ENCODE assay signal across 8 cellular contexts in the genomic region with DNA sequence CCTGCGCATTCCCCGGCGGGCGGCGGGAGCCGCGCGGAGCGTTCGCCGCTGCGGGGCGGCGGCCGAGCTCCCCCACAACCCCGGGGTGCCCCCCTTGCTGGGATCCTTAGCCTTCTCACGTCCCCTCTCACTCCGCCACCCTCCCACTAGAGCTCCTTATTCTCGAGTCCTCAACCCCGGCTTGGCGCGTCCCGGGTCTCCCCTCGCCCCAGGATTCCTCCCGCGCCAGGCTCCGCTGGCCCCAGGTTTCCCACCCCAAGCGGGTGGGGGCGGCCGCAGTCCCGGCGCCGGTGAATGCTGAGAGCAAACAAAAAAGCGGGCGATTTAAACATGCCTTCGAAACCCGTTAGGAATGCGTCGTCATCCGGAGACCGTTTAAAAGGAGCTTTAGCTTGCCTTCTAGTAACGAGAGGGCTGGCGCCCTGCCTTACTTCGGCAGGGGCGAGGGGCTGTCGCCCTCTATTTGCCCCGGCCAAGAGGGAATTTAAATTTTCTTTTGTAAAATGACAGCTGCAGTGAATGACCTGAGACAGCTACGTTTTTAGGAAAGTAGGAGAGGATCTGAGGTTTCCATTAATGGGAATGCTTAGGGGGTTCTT. TPM values are rescaled to one million over a fixed set of nuclear protein-coding genes. Genes with fewer than 3 reads are reported as not detected.
A peak's percentile ranks its signal among the peaks of the same experiment; 100 is the strongest.
DNase-seq lines count a peak whose midpoint lies in the region; ATAC-seq, FAIRE-seq and TF ChIP-seq lines count a peak whose summit lies in the region.

No MANE protein-coding gene starts in this region.

- no peak for TF ChIP-seq CTCF in DND-41 (IDR thresholded peaks at IDR 0.05; ENCODE audit: borderline replicate concordance, extremely low read depth, low read length, poor library complexity, severe bottlenecking)
- TF ChIP-seq CTCF in breast epithelium (IDR thresholded peaks at IDR 0.05) = no peak
- no peak for TF ChIP-seq CTCF in keratinocyte (optimal IDR thresholded peaks at IDR 0.05 in 1 of 3, IDR thresholded peaks at IDR 0.05 in 1 of 3, conservative IDR thresholded peaks at IDR 0.05 in 1 of 3; ENCODE audit: extremely low read depth in 1 of 3, insufficient read depth in 2 of 3, low read length in 3 of 3)

- H3K36me3 ChIP-seq in DND-41 (ENCODE audit: insufficient read depth, low read length) (peaks cover 8% of the 10 kb centered on the region; the same call in 1 of the 2 replicates), breast epithelium (no peaks in the 10 kb centered on the region), keratinocyte (ENCODE audit: control insufficient read depth in 2 of 2, extremely low read depth in 1 of 2, insufficient read depth in 2 of 2, low read length in 2 of 2) (no peaks in the 10 kb centered on the region)

- peak overlapping the region; percentile 51 to 73 for H3K4me3 ChIP-seq in DND-41 (ENCODE audit: low read depth in 1 of 2, low read length in 2 of 2)
- peak overlapping the region; percentile 87 to 92 (median 92) for H3K4me3 ChIP-seq in breast epithelium
- peak overlapping the region; percentile 54 to 82 (median 69) for H3K4me3 ChIP-seq in keratinocyte (ENCODE audit: control insufficient read depth in 2 of 3, extremely low read depth in 1 of 3, insufficient read depth in 2 of 3, low read depth in 1 of 3, low read length in 3 of 3)

- H3K4me2 ChIP-seq in DND-41 (ENCODE audit: insufficient read depth, low read length) = peak overlapping the region; percentile 63
- H3K4me2 ChIP-seq in keratinocyte (ENCODE audit: control insufficient read depth, extremely low read depth, insufficient read depth, low read depth, low read length) = peak overlapping the region; percentile 69

- peak overlapping the region; percentile 99 for H3K27ac ChIP-seq in DND-41 (ENCODE audit: low read length)
- H3K27ac ChIP-seq in breast epithelium = peak overlapping the region; percentile 89 to 96
- H3K27ac ChIP-seq in keratinocyte (ENCODE audit: control insufficient read depth, insufficient read depth, low read length) = peak overlapping the region; percentile 57

- dilution Hi-C loops in keratinocyte (cut with MboI; ENCODE audit: extremely low pct_ligation_motif_present, low sequenced_read_pairs) = no loop called here

- ATAC-seq in DND-41 (ENCODE audit: insufficient read depth, low read depth) (peak; percentile 4), GM19455 (IDR thresholded peaks at IDR 0.05; ENCODE audit: unreplicated experiment) (peak; percentile 20)

- H3K9me3 ChIP-seq in DND-41 (ENCODE audit: insufficient read depth, low read length, severe bottlenecking) = no peaks in the 10 kb centered on the region
- H3K9me3 ChIP-seq in breast epithelium = no peaks in the 10 kb centered on the region
- no peaks in the 10 kb centered on the region for H3K9me3 ChIP-seq in keratinocyte (ENCODE audit: control insufficient read depth, low read depth, low read length)

- TF ChIP-seq POLR2A in breast epithelium (IDR thresholded peaks at IDR 0.05) = no peak

- no peaks in the 10 kb centered on the region for H3K9me1 ChIP-seq in keratinocyte (ENCODE audit: control insufficient read depth, extremely low read depth, insufficient read depth, low read length)

- intact Hi-C loops in breast epithelium (cut with DNase I; ENCODE audit: low total_unique reads) = no loop called here

- H3K4me1 ChIP-seq in DND-41 (ENCODE audit: insufficient read depth, low read length) = peaks cover 23% of the 10 kb centered on the region
- H3K4me1 ChIP-seq in breast epithelium = peaks cover 0 to 6% of the 10 kb centered on the region in 2 donors
- peaks cover 7% of the 10 kb centered on the region for H3K4me1 ChIP-seq in keratinocyte (ENCODE audit: control insufficient read depth, extremely low read depth, insufficient read depth, low read length)

- H3K27me3 ChIP-seq in DND-41 (ENCODE audit: insufficient read depth, low read length, poor library complexity) (no peaks in the 10 kb centered on the region), breast epithelium (no peaks in the 10 kb centered on the region), keratinocyte (ENCODE audit: control insufficient read depth, extremely low read depth, insufficient read depth, low read length) (no peaks in the 10 kb centered on the region)

- H4K20me1 ChIP-seq in DND-41 (ENCODE audit: insufficient read depth, low read length) (peaks cover 25% of the 10 kb centered on the region; the same call in 1 of the 2 replicates), keratinocyte (ENCODE audit: control insufficient read depth, extremely low read depth, insufficient read depth, low read length) (no peaks in the 10 kb centered on the region)

- peak overlapping the region; percentile 81 for H3K9ac ChIP-seq in DND-41 (ENCODE audit: low read depth, low read length)
- H3K9ac ChIP-seq in keratinocyte (ENCODE audit: control insufficient read depth, extremely low read depth, insufficient read depth, low read length) = peak overlapping the region; percentile 74

- DNase-seq in DND-41 (no peak), HS-5 (ENCODE audit: low read depth) (peak; percentile 51), RPMI8226 (peak; percentile 72), breast epithelium (ENCODE audit: low spot score in 2 of 2) (no peak), keratinocyte (ENCODE audit: low read depth, low spot score) (no peak), epidermal melanocyte (ENCODE audit: insufficient read length, low spot score) (no peak)
- peak; percentile 50 for DNase-seq in stimulated activated CD4-positive, alpha-beta T cell treated with anti-CD3 and anti-CD28 coated beads, Interleukin-1b, Interleukin-23, amount 100 ng/mL, for 48 hours

- H2AFZ ChIP-seq in DND-41 (ENCODE audit: low read depth, low read length) (peak overlapping the region; percentile 60), keratinocyte (ENCODE audit: control insufficient read depth, low read length) (peak overlapping the region; percentile 81)

- no peak for FAIRE-seq in keratinocyte (lab: Jason Lieb, UNC)

- H3K79me2 ChIP-seq in DND-41 (ENCODE audit: insufficient read depth, low read length) = peaks cover 66% of the 10 kb centered on the region
- H3K79me2 ChIP-seq in keratinocyte (ENCODE audit: control insufficient read depth, insufficient read depth, low read length) = peaks cover 13% of the 10 kb centered on the region

RNA-seq across cellular contexts. Expression of gene JADE1, which starts 3.0 kb away (rescaled TPM):
- 10 to 100 TPM; 51.2 to 86.7 (median 62.6) TPM for total RNA-seq in breast epithelium
- polyA plus RNA-seq in keratinocyte = 1.3 to 2.8 TPM (median 2.2 TPM) in 3 replicates
- polyA plus RNA-seq in keratinocyte (2011; ENCODE audit: low read depth) = 6.2 TPM
- 1.4 and 1.5 TPM in 2 replicates for polyA plus RNA-seq in keratinocyte (2011; cell fraction: cytosol; rRNA removed)
- polyA plus RNA-seq in keratinocyte (2011; cell fraction: nucleus; rRNA removed) = 3.5 and 4.3 TPM in 2 replicates
- 2.4 and 4.3 TPM in 2 replicates for polyA plus RNA-seq in keratinocyte (2012; ENCODE audit: low replicate concordance)
- 3.3 to 5.4 TPM (median 3.9 TPM) in 3 replicates for polyA minus RNA-seq in keratinocyte
- 1.9 TPM for polyA minus RNA-seq in keratinocyte (2011; cell fraction: cytosol; rRNA and poly(A)+ RNA removed)
- 3.2 and 3.8 TPM in 2 replicates for polyA minus RNA-seq in keratinocyte (2011; cell fraction: nucleus; rRNA and poly(A)+ RNA removed)

Comparison
In these comparisons a context has a peak if more than half of its experiments do, and no peak if none do; other contexts are left out.
1. DNase-seq: peak in HS-5 (single experiment), RPMI8226 (single experiment) and stimulated activated CD4-positive, alpha-beta T cell treated with anti-CD3 and anti-CD28 coated beads, Interleukin-1b, Interleukin-23, amount 100 ng/mL, for 48 hours (single experiment); none in DND-41 (single experiment), breast epithelium (0 of 2), keratinocyte (single experiment) and epidermal melanocyte (single experiment).
2. Peak in every context shown above with its lines, with median percentiles within 50 percentile points of each other: H3K27ac ChIP-seq and H3K4me3 ChIP-seq.